8 cellular contexts compared by ENCODE assay signal in the genomic region with DNA sequence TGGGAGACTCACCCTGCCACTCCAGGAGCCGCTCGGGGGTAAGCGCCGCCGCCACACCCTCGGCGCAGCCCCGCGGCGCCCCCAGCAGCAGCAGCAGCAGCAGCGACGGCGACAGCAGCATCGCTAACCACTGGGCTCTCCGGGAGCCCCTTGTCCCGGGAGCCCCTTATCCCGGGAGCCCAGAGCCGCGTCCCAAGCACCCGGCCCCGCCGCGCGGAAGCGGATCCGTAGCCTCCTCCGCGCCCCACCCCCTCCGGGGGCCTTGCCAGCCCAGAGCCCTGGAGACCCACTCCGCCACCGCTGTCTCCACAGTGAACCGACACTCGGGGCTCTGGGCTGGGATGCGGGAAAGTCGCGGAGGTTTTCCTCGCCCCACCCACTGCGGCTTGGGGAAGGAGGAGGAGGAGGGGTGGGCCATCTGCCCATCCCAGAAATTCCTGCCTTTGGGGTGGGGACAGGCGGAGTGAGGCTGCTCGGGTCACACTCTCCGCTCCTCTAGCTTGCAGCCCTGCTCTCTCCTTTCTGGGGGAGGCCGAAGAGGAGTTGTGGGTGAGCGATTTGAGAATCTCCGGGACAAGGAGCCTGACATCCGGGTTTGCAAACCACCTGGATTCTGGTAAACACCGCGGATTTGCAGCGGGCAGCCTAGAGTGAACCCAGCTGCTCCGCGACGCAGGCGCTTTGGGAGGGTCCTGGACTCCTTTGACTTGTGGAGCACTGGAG. TPM values are rescaled to one million over a fixed set of nuclear protein-coding genes. Genes with fewer than 3 reads are reported as not detected.
DNase-seq lines count a peak whose midpoint lies in the region; ATAC-seq and TF ChIP-seq lines count a peak whose summit lies in the region.

A gene (minus strand): TSS at position 333 of the 723 bp plus-strand sequence. CDS start 212 bp downstream, at position 121.

- peak within 1 kb of the TSS in 4 of 5 donors; percentile 26 to 60 (median 43) for H3K4me3 Mint-ChIP-seq in immature natural killer cell

- H3K27ac ChIP-seq in A673 (ENCODE audit: low read depth, low read length, poor library complexity, severe bottlenecking) (no peak within 1 kb of the TSS), HUES6 (ENCODE audit: low read depth, low read length) (no peak within 1 kb of the TSS), breast epithelium (peak within 1 kb of the TSS; percentile 89)

- H3K27me3 ChIP-seq in A673 (replicated peaks; ENCODE audit: insufficient read depth, low read depth, low read length, poor library complexity) (peaks cover 35% of the 10 kb centered on the region), HUES6 (ENCODE audit: control insufficient read depth, insufficient read depth, low read length) (peaks cover 24% of the 10 kb centered on the region), breast epithelium (no peaks in the 10 kb centered on the region)

- POLR2A ChIA-PET in A673 (lab: Charles Lee; ENCODE audit: low non-redundant PET): interaction anchor here (0.5 kb wide), 1 partner anchor 28 kb away, joined by 3 read pairs; no protein-coding TSS in a partner anchor

- H3K36me3 ChIP-seq in A673 (ENCODE audit: insufficient read depth, low read length, poor library complexity, severe bottlenecking) (no peaks in the 10 kb centered on the region), HUES6 (ENCODE audit: control insufficient read depth, insufficient read depth, low read length) (no peaks in the 10 kb centered on the region), breast epithelium (no peaks in the 10 kb centered on the region)

- intact Hi-C loops in A673 (cut with micrococcal nuclease; ENCODE audit: unreplicated experiment) (no loop called here), breast epithelium (cut with DNase I; ENCODE audit: low total_unique reads) (no loop called here)

- H3K4me1 Mint-ChIP-seq in immature natural killer cell: peaks cover 0 to 2% of the 10 kb centered on the region in 2 donors

- BruUV-seq in A673 (replicated peaks; lab: Mats Ljungman, UMichigan): no TSS peak

- H3K9ac ChIP-seq in HUES6 (ENCODE audit: low read length): peak within 1 kb of the TSS; percentile 64

- H3K27ac Mint-ChIP-seq in immature natural killer cell: no peak within 1 kb of the TSS

- TF ChIP-seq CTCF in A673 (conservative IDR thresholded peaks at IDR 0.05; ENCODE audit: low read depth, low read length): no peak
- no peak for TF ChIP-seq CTCF in breast epithelium (IDR thresholded peaks at IDR 0.05)

- no peaks in the 10 kb centered on the region for H3K4me1 ChIP-seq in A673 (ENCODE audit: insufficient read depth, low read length, poor library complexity, severe bottlenecking)
- H3K4me1 ChIP-seq in HUES6 (ENCODE audit: control insufficient read depth, insufficient read depth, low read length): peaks cover 8% of the 10 kb centered on the region
- peaks cover 0 to 10% of the 10 kb centered on the region in 2 donors for H3K4me1 ChIP-seq in breast epithelium

- H3K9me3 Mint-ChIP-seq in immature natural killer cell: peaks cover 0 to 1% (median 0%) of the 10 kb centered on the region in 6 donors

- DNase-seq in A673 (ENCODE audit: low spot score): peak; percentile 9
- DNase-seq in breast epithelium (ENCODE audit: low spot score in 2 of 2): peak; percentile 58 to 59
- DNase-seq in immature natural killer cell: no peak
- DNase-seq in skeletal muscle cell (ENCODE audit: low read depth): no peak
- no peak for DNase-seq in MV-4-11 (lab: John Stamatoyannopoulos, UW)

- H3K4me3 ChIP-seq in A673 (ENCODE audit: low read depth, low read length, poor library complexity, severe bottlenecking) (peak within 1 kb of the TSS; percentile 40), HUES6 (ENCODE audit: low read depth, low read length) (peak within 1 kb of the TSS; percentile 71), breast epithelium (peak within 1 kb of the TSS; percentile 74 to 84 (median 82)), skeletal muscle cell (ENCODE audit: low read depth, low read length) (peak within 1 kb of the TSS; percentile 65)

- no peaks in the 10 kb centered on the region for H3K36me3 Mint-ChIP-seq in immature natural killer cell

- peaks cover 10 to 27% (median 20%) of the 10 kb centered on the region in 3 donors for H3K27me3 Mint-ChIP-seq in immature natural killer cell (ENCODE audit: low read depth in 3 of 3)

- TF ChIP-seq POLR2A in breast epithelium (IDR thresholded peaks at IDR 0.05): no peak

- no peak for ATAC-seq in HG03457 (IDR thresholded peaks at IDR 0.05; ENCODE audit: unreplicated experiment)
- no peak for ATAC-seq in HG03439 (IDR thresholded peaks at IDR 0.05; ENCODE audit: unreplicated experiment)

- H3K9me3 ChIP-seq in A673 (ENCODE audit: low read depth, low read length, poor library complexity, severe bottlenecking) (no peaks in the 10 kb centered on the region), HUES6 (ENCODE audit: control insufficient read depth, insufficient read depth, low read depth, low read length) (peaks cover 7% of the 10 kb centered on the region), breast epithelium (no peaks in the 10 kb centered on the region)

- CTCF ChIA-PET in A673 (lab: Charles Lee): no interaction called here

RNA-seq across cellular contexts. Expression of the gene that starts here (rescaled TPM):
- not detected in 2 replicates for total RNA-seq in A673 (2021)
- total RNA-seq in breast epithelium: 10 to 100 TPM; 12.5 to 49.9 (median 27.9) TPM
- polyA plus RNA-seq in immature natural killer cell: not detected

Comparison
In these comparisons a context has a peak if more than half of its experiments do, and no peak if none do; other contexts are left out.
1. RNA of the gene that starts here (total RNA-seq): 12.5 to 49.9 TPM in breast epithelium; not detected in A673; every median in the first group is over 10 times any median in the second.
2. Peak in DNase-seq and H3K4me3 ChIP-seq in A673; RNA of the gene not detected or under 1 TPM.
3. DNase-seq: peak in breast epithelium (2 of 2); none in immature natural killer cell (0 of 3), skeletal muscle cell (single experiment) and MV-4-11 (single experiment).
4. H3K27ac ChIP-seq: peak in breast epithelium (2 of 2); none in A673 (single experiment) and HUES6 (single experiment).
5. Peak in every context shown above with its lines, with median percentiles within 50 percentile points of each other: H3K4me3 ChIP-seq.